9 cellular contexts compared by ENCODE assay signal in the genomic region with DNA sequence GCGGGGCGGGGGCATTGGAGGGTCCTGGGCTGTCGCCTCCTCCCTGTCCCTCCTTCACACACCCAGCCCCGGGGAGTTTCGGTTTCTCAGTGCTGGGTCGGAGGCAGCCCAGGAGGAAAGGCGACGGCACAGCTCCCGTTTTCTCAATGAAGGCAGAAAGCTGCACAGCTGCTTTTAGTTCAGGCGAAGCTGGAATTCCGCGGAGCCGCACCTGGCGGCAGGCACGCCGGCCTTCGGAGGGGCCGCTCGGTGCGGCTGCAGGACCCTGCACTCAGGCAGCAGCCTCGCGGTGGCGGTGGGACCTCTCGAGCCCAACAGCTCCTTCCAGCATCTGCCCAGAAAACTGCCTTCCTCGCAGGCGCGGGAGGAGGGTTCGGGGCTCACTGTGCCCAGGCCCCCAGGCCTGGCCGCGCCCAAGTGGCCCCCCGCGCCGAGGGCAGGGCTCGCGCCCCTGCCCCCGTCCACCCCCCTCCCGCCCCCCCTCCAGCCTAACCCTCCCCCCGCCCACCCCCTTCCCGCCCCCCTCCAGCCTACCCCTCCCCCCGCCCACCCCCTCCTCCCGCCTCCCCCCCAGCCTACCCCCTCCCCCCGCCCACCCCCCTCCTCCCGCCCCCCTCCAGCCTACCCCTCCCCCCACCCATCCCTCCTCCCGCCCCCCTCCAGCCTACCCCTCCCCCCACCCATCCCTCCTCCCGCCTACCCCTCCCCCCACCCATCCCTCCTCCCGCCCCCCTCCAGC. TPM values are rescaled to one million over a fixed set of nuclear protein-coding genes. Genes with fewer than 3 reads are reported as not detected.
DNase-seq lines count a peak whose midpoint lies in the region; ATAC-seq, FAIRE-seq and TF ChIP-seq lines count a peak whose summit lies in the region.
"Had no signal": no experiment of that assay in that cellular context is flagged by ENCODE, and none has a peak within 500 bp of the region (broad histone marks: within the 10 kb centered on the region; RNA-seq: fewer than 3 reads in every experiment).

No MANE protein-coding gene starts in this region.

- H3K27ac Mint-ChIP-seq in HFFc6, result no peak overlapping the region; the same call in 1 of the 2 replicates
- no peak overlapping the region for H3K27ac Mint-ChIP-seq in central memory CD8-positive, alpha-beta T cell (ENCODE audit: low read depth)

- H3K27ac ChIP-seq in muscle layer of duodenum (ENCODE audit: low read length), result no peak overlapping the region

- H3K4me1 ChIP-seq in muscle layer of duodenum (ENCODE audit: control insufficient read depth in 1 of 2, insufficient read depth in 2 of 2, low read length in 2 of 2), result peaks cover under 1 to 20% of the 10 kb centered on the region in 2 donors

- H3K9me3 ChIP-seq in muscle layer of duodenum (ENCODE audit: control insufficient read depth in 1 of 2, low read length in 2 of 2), result no peaks in the 10 kb centered on the region

- no peak for ATAC-seq in central memory CD8-positive, alpha-beta T cell (replicated peaks; ENCODE audit: extremely low read depth, poor library complexity, severe bottlenecking)
- no peak for ATAC-seq in HG03469 (IDR thresholded peaks at IDR 0.05; ENCODE audit: unreplicated experiment)

- H3K4me1 Mint-ChIP-seq in HFFc6 (ENCODE audit: low read depth), result peaks cover 34% of the 10 kb centered on the region
- peaks cover 21% of the 10 kb centered on the region for H3K4me1 Mint-ChIP-seq in central memory CD8-positive, alpha-beta T cell

- H3K27me3 Mint-ChIP-seq in HFFc6 (ENCODE audit: insufficient read depth), result peaks cover 4% of the 10 kb centered on the region
- H3K27me3 Mint-ChIP-seq in central memory CD8-positive, alpha-beta T cell, result peaks cover 54% of the 10 kb centered on the region

- H3K4me3 Mint-ChIP-seq in HFFc6, result peak overlapping the region; percentile 84
- peak overlapping the region; percentile 52 for H3K4me3 Mint-ChIP-seq in central memory CD8-positive, alpha-beta T cell

- H3K4me3 ChIP-seq in AG09309 (ENCODE audit: control insufficient read depth, low read depth, low read length), result peak overlapping the region; percentile 49
- peak overlapping the region; percentile 48 to 66 for H3K4me3 ChIP-seq in muscle layer of duodenum (ENCODE audit: low read depth in 1 of 2, low read length in 2 of 2)

- DNase-seq in AG09309 (ENCODE audit: low read depth) (no peak), HFFc6 (peak; percentile 29), GM19239 (ENCODE audit: insufficient read length, low spot score) (no peak), OCI-M2 (lab: John Stamatoyannopoulos, UW; ENCODE audit: unreplicated experiment) (no peak), NCI-H2081 treated with DMSO at 0.1 percent for 48 hours (lab: John Stamatoyannopoulos, UW) (no peak)
- no peak for DNase-seq in central memory CD8-positive, alpha-beta T cell (ENCODE audit: low spot score in 2 of 2)

- no peaks in the 10 kb centered on the region for H3K36me3 ChIP-seq in muscle layer of duodenum (ENCODE audit: control insufficient read depth in 1 of 2, insufficient read depth in 2 of 2, low read length in 2 of 2)

- no peak for FAIRE-seq in GM19239 (lab: Jason Lieb, UNC)
- FAIRE-seq: colon had no signal

- H3K9me3 Mint-ChIP-seq in HFFc6, result no peaks in the 10 kb centered on the region
- no peaks in the 10 kb centered on the region for H3K9me3 Mint-ChIP-seq in central memory CD8-positive, alpha-beta T cell

- peaks cover 24% of the 10 kb centered on the region for H3K27me3 ChIP-seq in muscle layer of duodenum (ENCODE audit: low read depth, low read length)

- H3K36me3 Mint-ChIP-seq in HFFc6 (ENCODE audit: low read depth), result peaks cover 4% of the 10 kb centered on the region
- H3K36me3 Mint-ChIP-seq in central memory CD8-positive, alpha-beta T cell (ENCODE audit: insufficient read depth), result no peaks in the 10 kb centered on the region

- TF ChIP-seq CTCF in AG09309 (IDR thresholded peaks at IDR 0.05; ENCODE audit: control insufficient read depth, insufficient read depth, low read depth, low read length, missing control alignments) (peak; percentile 4), HFFc6 (IDR thresholded peaks at IDR 0.05) (no peak; the same call in 1 of the 2 replicates)

RNA-seq across cellular contexts. Expression of a gene that starts 4.8 kb away (rescaled TPM):
- total RNA-seq in HFFc6 (2021; fragmentation: NEBNext Ultra II Directional; extraction: Animal tissue kit (Norgen Biotek cat#: 25700)), result 1 to 10 TPM in 5 of 6 experiments, under 1 TPM in 1; 0.74 to 3.2 (median 2.7) TPM
